ENCODE assay signal across 16 cellular contexts in the genomic region with DNA sequence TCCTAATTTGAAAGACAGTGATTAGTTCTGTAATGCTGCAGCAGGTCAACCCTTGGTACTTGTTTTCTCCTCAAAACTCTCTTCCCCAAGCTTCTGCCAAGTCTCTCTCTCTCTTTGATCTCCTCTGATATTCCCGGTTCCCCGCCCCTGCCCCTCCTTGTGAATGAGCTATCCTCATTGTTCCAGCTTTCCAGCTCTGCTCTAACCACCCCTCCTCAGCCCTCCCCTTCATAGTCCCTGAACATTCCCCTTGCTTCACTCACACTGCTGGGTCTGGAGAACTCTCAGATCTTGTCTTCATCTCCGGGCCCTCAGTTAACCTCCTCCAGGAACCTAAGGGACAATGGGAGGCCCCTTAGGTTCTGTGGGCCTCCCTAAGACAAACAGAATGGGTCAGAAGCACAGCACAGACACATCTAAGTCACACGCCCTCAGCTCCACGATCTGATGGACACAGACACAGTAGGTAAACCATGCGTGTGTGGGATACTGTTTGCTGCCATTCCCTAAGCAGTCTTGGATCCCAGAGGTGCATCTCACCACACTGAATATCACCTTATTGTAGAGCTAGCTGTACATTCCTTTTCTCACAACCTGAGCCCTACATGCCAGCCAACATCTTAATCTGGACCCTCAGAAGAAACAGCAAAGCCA. TPM values are rescaled to one million over a fixed set of nuclear protein-coding genes. Genes with fewer than 3 reads are reported as not detected.
DNase-seq lines count a peak whose midpoint lies in the region; ATAC-seq, FAIRE-seq and TF ChIP-seq lines count a peak whose summit lies in the region.
"Had no signal": no experiment of that assay in that cellular context is flagged by ENCODE, and none has a peak within 500 bp of the region (broad histone marks: within the 10 kb centered on the region; RNA-seq: fewer than 3 reads in every experiment).

No MANE protein-coding gene starts in this region.

- 34% methylated on average over 6 of the region's 6 CpGs for WGBS in K562 (ENCODE audit: insufficient coverage, low coverage, missing lambda C conversion rate)

- DNase-seq in Panc1 (ENCODE audit: low read depth, low spot score): no peak
- no peak for DNase-seq in K562 (ENCODE audit: extremely low read depth in 1 of 4, low spot score in 3 of 4)
- no peak for DNase-seq in nephron progenitor cell
- DNase-seq in urothelium cell line (ENCODE audit: low spot score): no peak
- no peak for DNase-seq in SKM-1 treated with dmso at 0.1 percent for 144 hours (lab: John Stamatoyannopoulos, UW; ENCODE audit: unreplicated experiment)
- no peak for DNase-seq in NAMALWA (ENCODE audit: low spot score)
- DNase-seq in NCI-H748 treated with DMSO at 0.1 percent for 48 hours (lab: John Stamatoyannopoulos, UW): no peak
- DNase-seq: BE2C; CD8-positive, alpha-beta T cell; DND-41; GF-D8; NCI-H1436 treated with DMSO at 0.1 percent for 48 hours; NCI-H2081 treated with DMSO at 0.1 percent for 48 hours; NCI-H2227 treated with DMSO at 0.1 percent for 48 hours; NCI-H526; Right ventricle myocardium superior had no signal

- no peak for TF ChIP-seq RAD21 in K562 (CRISPR knock-in tag; conservative IDR thresholded peaks at IDR 0.05 in 1 of 2, IDR thresholded peaks at IDR 0.05 in 1 of 2)

- H3K9me3 ChIP-seq in Panc1 (ENCODE audit: control insufficient read depth, insufficient read depth, low read depth, low read length): no peaks in the 10 kb centered on the region
- no peaks in the 10 kb centered on the region for H3K9me3 ChIP-seq in K562 (replicated peaks; ENCODE audit: control insufficient read depth, insufficient read depth, low read depth, low read length)
- H3K9me3 ChIP-seq: BE2C had no signal

- no peaks in the 10 kb centered on the region for H3K79me2 ChIP-seq in K562 (ENCODE audit: control insufficient read depth, insufficient read depth, low read length)

- H3K36me3 ChIP-seq in Panc1 (ENCODE audit: control insufficient read depth, insufficient read depth, low read length) (no peaks in the 10 kb centered on the region), K562 (ENCODE audit: control insufficient read depth, insufficient read depth, low read length) (no peaks in the 10 kb centered on the region)
- H3K36me3 ChIP-seq: BE2C had no signal

- H3K27ac Mint-ChIP-seq in nephron progenitor cell: peak overlapping the region; percentile 54
- H3K27ac Mint-ChIP-seq: CD8-positive, alpha-beta T cell had no signal

- TF ChIP-seq EP300 in K562 (IDR thresholded peaks at IDR 0.05; ENCODE audit: low read length): no peak

- TF ChIP-seq CTCF in Panc1 (IDR thresholded peaks at IDR 0.05) (no peak), K562 (IDR thresholded peaks at IDR 0.05 in 2 of 3, conservative IDR thresholded peaks at IDR 0.05 in 1 of 3; ENCODE audit: insufficient read depth in 2 of 3, low read depth in 1 of 3, low read length in 3 of 3) (no peak), nephron progenitor cell (IDR thresholded peaks at IDR 0.05) (no peak)

- H3K4me3 Mint-ChIP-seq in nephron progenitor cell: no peak overlapping the region
- H3K4me3 Mint-ChIP-seq: CD8-positive, alpha-beta T cell had no signal

- H3K4me1 Mint-ChIP-seq in nephron progenitor cell: peaks cover 24% of the 10 kb centered on the region

- POLR2A ChIA-PET in Panc1 (lab: Charles Lee) (no interaction called here), K562 (lab: Yijun Ruan, JAX) (interaction anchor here (1.0 to 1.4 kb wide), 3 partner anchors 10 to 16 kb away, joined by 3 to 6 read pairs (median 3); no protein-coding TSS in a partner anchor)

- H3K4me3 ChIP-seq in Panc1 (ENCODE audit: low read depth in 2 of 2, low read length in 2 of 2) (no peak overlapping the region), K562 (no peak overlapping the region)

- H3K27ac ChIP-seq in Panc1 (ENCODE audit: low read length) (no peak overlapping the region), K562 (ENCODE audit: extremely low read depth, low read depth, low read length) (no peak overlapping the region)

- H3K9ac ChIP-seq in K562 (ENCODE audit: insufficient read depth in 1 of 2, low read depth in 2 of 2, low read length in 2 of 2): no peak overlapping the region

- CTCF ChIA-PET in Panc1 (lab: Charles Lee) (no interaction called here), K562 (lab: Yijun Ruan, JAX; ENCODE audit: low intra/inter-chr PET ratio) (no interaction called here)

- no peak for FAIRE-seq in K562 (lab: Jason Lieb, UNC)
- peak; percentile 50 for FAIRE-seq in urothelium cell line (lab: Jason Lieb, UNC)

- H3K4me2 ChIP-seq in K562 (ENCODE audit: insufficient read depth, low read length): no peak overlapping the region

- BruUV-seq in Panc1 (replicated peaks; lab: Mats Ljungman, UMichigan): no TSS peak
- no TSS peak for BruUV-seq in K562 (replicated peaks; lab: Mats Ljungman, UMichigan)

- H3K9me1 ChIP-seq in K562 (ENCODE audit: control insufficient read depth, insufficient read depth, low read length): no peaks in the 10 kb centered on the region

- peak; percentile 53 for ATAC-seq in Panc1
- ATAC-seq in K562: peak; percentile 23; the same call in 2 of the 3 replicates
- ATAC-seq: CD8-positive, alpha-beta T cell had no signal

- H3K27me3 ChIP-seq in Panc1 (ENCODE audit: control insufficient read depth, insufficient read depth, low read length) (no peaks in the 10 kb centered on the region), K562 (ENCODE audit: control insufficient read depth in 2 of 2, insufficient read depth in 2 of 2, low read length in 2 of 2) (no peaks in the 10 kb centered on the region)
- H3K27me3 ChIP-seq: BE2C had no signal

- TF ChIP-seq POLR2A in K562 (conservative IDR thresholded peaks at IDR 0.05): no peak

- intact Hi-C loops in Panc1 (cut with micrococcal nuclease; ENCODE audit: unreplicated experiment): no loop called here
- intact Hi-C loops in K562 (cut with micrococcal nuclease): no loop called here

- no peaks in the 10 kb centered on the region for H3K9me3 Mint-ChIP-seq in nephron progenitor cell
- H3K9me3 Mint-ChIP-seq: CD8-positive, alpha-beta T cell had no signal

- peaks cover 6% of the 10 kb centered on the region for H3K27me3 Mint-ChIP-seq in nephron progenitor cell (ENCODE audit: low read depth, poor library complexity)

- no peaks in the 10 kb centered on the region for H3K4me1 ChIP-seq in Panc1 (ENCODE audit: control insufficient read depth, insufficient read depth, low read length)
- no peaks in the 10 kb centered on the region; a peak in 1 of 5 replicates for H3K4me1 ChIP-seq in K562 (replicated peaks in 1 of 2; ENCODE audit: control insufficient read depth in 2 of 2, insufficient read depth in 2 of 2, low read length in 2 of 2)

- no peak overlapping the region for H2AFZ ChIP-seq in K562 (ENCODE audit: low read depth, low read length)

- H3K36me3 Mint-ChIP-seq in nephron progenitor cell (ENCODE audit: low read depth): no peaks in the 10 kb centered on the region
- H3K36me3 Mint-ChIP-seq: CD8-positive, alpha-beta T cell had no signal

- in situ Hi-C loops in Panc1 (cut with HindIII; ENCODE audit: low pct_unique_long_range_greater_than_20kb, low sequenced_read_pairs) (no loop called here), K562 (cut with MboI) (no loop called here)

- H4K20me1 ChIP-seq in K562 (replicated peaks; ENCODE audit: control insufficient read depth, insufficient read depth, low read length): no peaks in the 10 kb centered on the region

TF ChIP-seq in K562, 482 proteins besides CTCF, POLR2A, EP300 and RAD21 (continues in another document):
- TF ChIP-seq, protein P1, sequence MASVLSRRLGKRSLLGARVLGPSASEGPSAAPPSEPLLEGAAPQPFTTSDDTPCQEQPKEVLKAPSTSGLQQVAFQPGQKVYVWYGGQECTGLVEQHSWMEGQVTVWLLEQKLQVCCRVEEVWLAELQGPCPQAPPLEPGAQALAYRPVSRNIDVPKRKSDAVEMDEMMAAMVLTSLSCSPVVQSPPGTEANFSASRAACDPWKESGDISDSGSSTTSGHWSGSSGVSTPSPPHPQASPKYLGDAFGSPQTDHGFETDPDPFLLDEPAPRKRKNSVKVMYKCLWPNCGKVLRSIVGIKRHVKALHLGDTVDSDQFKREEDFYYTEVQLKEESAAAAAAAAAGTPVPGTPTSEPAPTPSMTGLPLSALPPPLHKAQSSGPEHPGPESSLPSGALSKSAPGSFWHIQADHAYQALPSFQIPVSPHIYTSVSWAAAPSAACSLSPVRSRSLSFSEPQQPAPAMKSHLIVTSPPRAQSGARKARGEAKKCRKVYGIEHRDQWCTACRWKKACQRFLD (CRISPR knock-in tag; IDR thresholded peaks at IDR 0.05): no peak
- no peak for TF ChIP-seq RHOXF2B (CRISPR knock-in tag; conservative IDR thresholded peaks at IDR 0.05)

RNA-seq across cellular contexts. Expression of gene LARP1, which starts 17.4 kb away (rescaled TPM):
- total RNA-seq in Panc1 (2021; ENCODE audit: unreplicated experiment) (325 TPM), K562 (2014; rRNA removed) (80.4 and 108 TPM in 2 replicates), K562 (2014; rRNA removed; fragmentation: Illumina TruSeq; extraction: Trizol) (103 and 123 TPM in 2 replicates), K562 (2015; rRNA removed; fragmentation: Illumina TruSeq; extraction: Trizol) (92.0 and 99.1 TPM in 2 replicates), K562 (2021) (267 and 300 TPM in 2 replicates)
- polyA plus RNA-seq in Panc1 (2012; ENCODE audit: insufficient read length): 150 TPM
- total RNA-seq in K562 (2011; cell fraction: chromatin; rRNA removed; ENCODE audit: low replicate concordance): 329 and 371 TPM in 2 replicates
- total RNA-seq in K562 (2011; cell fraction: nucleolus; rRNA removed): 172 and 190 TPM in 2 replicates
- 207 and 246 TPM in 2 replicates for total RNA-seq in K562 (2011; cell fraction: nucleoplasm; rRNA removed)
- polyA plus RNA-seq in K562 (2011; rRNA removed) (74.2 and 82.6 TPM in 2 replicates), K562 (2014; fragmentation: Illumina TruSeq; extraction: Trizol) (184 and 201 TPM in 2 replicates), K562 (2014; fragmentation: Nextera tagmentation; extraction: Ambion mirVana) (10 to 100 TPM; 22.6 to 54.7 TPM), K562 (2014; rRNA removed) (113 and 114 TPM in 2 replicates)
- polyA plus RNA-seq in K562 (2011; cell fraction: cytosol; rRNA removed): 50.4 and 50.8 TPM in 2 replicates
- 249 and 279 TPM in 2 replicates for polyA plus RNA-seq in K562 (2011; cell fraction: nucleus; rRNA removed)
- 72.9 and 116 TPM in 2 replicates for polyA plus RNA-seq in K562 (2012)
- 95.4 and 99.1 TPM in 2 replicates for polyA minus RNA-seq in K562 (2011; rRNA and poly(A)+ RNA removed)
- 92.4 and 104 TPM in 2 replicates for polyA minus RNA-seq in K562 (2011; cell fraction: cytosol; rRNA and poly(A)+ RNA removed)
- polyA minus RNA-seq in K562 (2011; cell fraction: nucleus; rRNA and poly(A)+ RNA removed): 77.0 and 118 TPM in 2 replicates
